In genomic region chr11:1652778-1653540, GRCh38 we compare ENCODE assay signal across 1 cellular context.
TF ChIP-seq lines count a peak whose summit lies in the region.

No MANE protein-coding gene starts in this region.

TF ChIP-seq in PFSK-1, 5 proteins besides CTCF, POLR2A, EP300 and RAD21 (continued from another document):
- TF ChIP-seq FOXP2 (optimal IDR thresholded peaks at IDR 0.05; ENCODE audit: borderline replicate concordance, extremely low read depth, extremely low read length, insufficient read depth) (peak; percentile 58), TAF1 (IDR thresholded peaks at IDR 0.05; ENCODE audit: borderline replicate concordance, insufficient read depth, low read length) (no peak), SIN3A (IDR thresholded peaks at IDR 0.05; ENCODE audit: borderline replicate concordance, insufficient read depth, low read length) (no peak)
